Comparison of ENCODE assay signal across 2 cellular contexts in the genomic region with DNA sequence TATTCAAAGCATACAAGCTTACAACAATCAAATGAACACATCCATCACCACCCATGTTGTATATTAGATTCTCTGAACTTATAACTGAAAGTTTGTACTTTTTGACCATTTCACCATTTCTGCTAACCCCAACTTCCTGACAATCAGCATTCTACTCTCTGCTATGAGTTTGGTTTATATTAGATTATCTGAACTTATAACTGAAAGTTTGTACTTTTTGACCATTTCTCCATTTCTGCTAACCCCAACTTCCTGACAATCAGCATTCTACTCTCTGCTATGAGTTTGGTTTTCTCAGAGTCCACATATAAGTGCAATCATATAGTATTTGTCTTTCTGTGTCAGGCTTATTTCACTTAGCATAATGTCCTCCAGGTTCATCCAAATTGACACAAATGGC. TPM values are rescaled to one million over a fixed set of nuclear protein-coding genes. Genes with fewer than 3 reads are reported as not detected.
"Had no signal": no experiment of that assay in that cellular context is flagged by ENCODE, and none has a peak within 500 bp of the region (broad histone marks: within the 10 kb centered on the region; RNA-seq: fewer than 3 reads in every experiment).

No MANE protein-coding gene starts in this region.

RNA-seq across cellular contexts. Expression of gene CD38, which starts 15.7 kb away (rescaled TPM):
- total RNA-seq: chondrocyte, epithelial cell of proximal tubule had no signal
